9 cellular contexts compared by ENCODE assay signal in the genomic region with DNA sequence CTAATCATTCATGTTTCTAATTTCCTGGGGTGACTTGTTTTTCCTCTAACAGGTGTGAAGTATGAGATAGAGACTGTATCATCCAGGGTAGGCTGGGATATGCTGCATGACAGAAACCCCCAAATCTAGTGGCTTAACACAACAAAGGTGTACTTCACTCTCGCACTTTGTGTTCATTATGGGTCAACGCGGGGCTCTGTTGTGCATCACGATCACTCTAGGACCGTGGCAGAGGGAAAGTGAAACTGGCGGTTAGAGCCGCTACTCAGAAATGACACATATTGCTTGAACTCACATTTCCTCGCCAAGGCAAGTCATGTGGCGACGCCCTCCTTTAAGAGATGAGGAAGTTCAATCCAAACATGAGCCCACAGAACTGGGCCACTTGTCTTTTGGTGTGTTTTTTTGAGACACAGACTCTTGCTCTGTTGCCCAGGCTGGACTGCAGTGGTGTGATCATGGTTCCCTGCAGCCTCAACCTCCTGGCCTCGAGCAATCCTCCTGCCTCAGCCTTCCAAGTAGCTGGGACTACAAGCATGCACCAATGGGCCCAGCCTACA. TPM values are rescaled to one million over a fixed set of nuclear protein-coding genes. Genes with fewer than 3 reads are reported as not detected.
DNase-seq lines count a peak whose midpoint lies in the region; ATAC-seq and TF ChIP-seq lines count a peak whose summit lies in the region.
"Had no signal": no experiment of that assay in that cellular context is flagged by ENCODE, and none has a peak within 500 bp of the region (broad histone marks: within the 10 kb centered on the region; RNA-seq: fewer than 3 reads in every experiment).

No MANE protein-coding gene starts in this region.

- no peaks in the 10 kb centered on the region for H3K36me3 ChIP-seq in testis (ENCODE audit: low read depth, missing control alignments)
- H3K36me3 ChIP-seq: uterus had no signal

- H3K36me3 Mint-ChIP-seq in Calu3 (ENCODE audit: insufficient read depth, unreplicated experiment) (peaks cover 6% of the 10 kb centered on the region), nephron progenitor cell (ENCODE audit: low read depth) (no peaks in the 10 kb centered on the region)

- no peaks in the 10 kb centered on the region for H3K9me3 ChIP-seq in testis
- H3K9me3 ChIP-seq: uterus had no signal

- H3K4me3 ChIP-seq in testis: no peak overlapping the region
- H3K4me3 ChIP-seq: uterus had no signal

- no peaks in the 10 kb centered on the region for H3K27me3 ChIP-seq in testis
- H3K27me3 ChIP-seq: uterus had no signal

- peaks cover 6% of the 10 kb centered on the region for H3K4me1 ChIP-seq in testis
- H3K4me1 ChIP-seq: uterus had no signal

- H3K4me3 Mint-ChIP-seq in Calu3 (ENCODE audit: low read depth, unreplicated experiment) (peak overlapping the region; percentile 53), nephron progenitor cell (no peak overlapping the region)

- H3K9me3 Mint-ChIP-seq in Calu3 (ENCODE audit: low read depth, unreplicated experiment) (no peaks in the 10 kb centered on the region), nephron progenitor cell (no peaks in the 10 kb centered on the region)

- no TSS peak for BruUV-seq in Calu3 (replicated peaks; lab: Mats Ljungman, UMichigan)

- no peak for TF ChIP-seq CTCF in Calu3 (IDR thresholded peaks at IDR 0.05; ENCODE audit: unreplicated experiment)
- TF ChIP-seq CTCF in nephron progenitor cell (IDR thresholded peaks at IDR 0.05): no peak
- no peak for TF ChIP-seq CTCF in testis (IDR thresholded peaks at IDR 0.05)

- peak overlapping the region; percentile 5 to 16 for H3K27ac ChIP-seq in testis
- H3K27ac ChIP-seq: uterus had no signal

- CTCF ChIA-PET in Calu3 (lab: Charles Lee): no interaction called here

- ATAC-seq in GM21526 (IDR thresholded peaks at IDR 0.05; ENCODE audit: low FRiP score, unreplicated experiment): peak; percentile 97

- no peak for TF ChIP-seq POLR2A in testis (IDR thresholded peaks at IDR 0.05)

- DNase-seq in Calu3: peak; percentile 30
- DNase-seq in KG1 (lab: John Stamatoyannopoulos, UW): peak; percentile 59
- DNase-seq in activated CD4-positive, alpha-beta T cell treated with anti-CD3 and anti-CD28 coated beads for 24 hours (ENCODE audit: low read depth in 2 of 2): peak; percentile 58 to 60
- peak; percentile 62 for DNase-seq in dermis blood vessel endothelial cell
- no peak for DNase-seq in nephron progenitor cell
- peak; percentile 73 for DNase-seq in testis
- DNase-seq in NCI-H146 (lab: John Stamatoyannopoulos, UW): no peak

- H3K27ac Mint-ChIP-seq in Calu3 (ENCODE audit: unreplicated experiment): no peak overlapping the region
- peak overlapping the region; percentile 18 for H3K27ac Mint-ChIP-seq in nephron progenitor cell

- WGBS in testis, 2 donors: 59 to 77% methylated on average over 11 of the region's 11 CpGs

- H3K4me1 Mint-ChIP-seq in Calu3 (ENCODE audit: low read depth, unreplicated experiment) (peaks cover 10% of the 10 kb centered on the region), nephron progenitor cell (peaks cover 10% of the 10 kb centered on the region)

- intact Hi-C loops in Calu3 (cut with micrococcal nuclease; ENCODE audit: unreplicated experiment) (no loop called here), testis (cut with DNase I; ENCODE audit: low total_unique reads) (no loop called here)

- H3K27me3 Mint-ChIP-seq in Calu3 (ENCODE audit: unreplicated experiment): no peaks in the 10 kb centered on the region
- no peaks in the 10 kb centered on the region for H3K27me3 Mint-ChIP-seq in nephron progenitor cell (ENCODE audit: low read depth, poor library complexity)

RNA-seq across cellular contexts. Expression of a gene that starts 34.4 kb away (rescaled TPM):
- total RNA-seq in Calu3 (2022) (60.0 and 67.6 TPM in 2 replicates), dermis blood vessel endothelial cell (57.3 and 75.4 TPM in 2 replicates), testis (10 to 100 TPM; 76.3 to 82.8 TPM)
- polyA plus RNA-seq in testis (ENCODE audit: insufficient read depth, low read depth, low replicate concordance): 118 TPM

RNA-seq across cellular contexts. Expression of a gene that starts 41.3 kb away (rescaled TPM):
- total RNA-seq in Calu3 (2022) (102 and 116 TPM in 2 replicates), dermis blood vessel endothelial cell (131 and 240 TPM in 2 replicates), testis (10 to 100 TPM; 55.4 to 65.0 TPM)
- 121 TPM for polyA plus RNA-seq in testis (ENCODE audit: insufficient read depth, low read depth, low replicate concordance)

RNA-seq across cellular contexts. Expression of a gene that starts 48.3 kb away (rescaled TPM):
- total RNA-seq in Calu3 (2022) (21.5 and 25.7 TPM in 2 replicates), dermis blood vessel endothelial cell (71.5 and 105 TPM in 2 replicates), testis (10 to 100 TPM; 65.7 to 71.0 TPM)
- 55.0 TPM for polyA plus RNA-seq in testis (ENCODE audit: insufficient read depth, low read depth, low replicate concordance)

Comparison
In these comparisons a context has a peak if more than half of its experiments do, and no peak if none do; other contexts are left out.
1. DNase-seq: peak in Calu3 (single experiment), KG1 (single experiment), activated CD4-positive, alpha-beta T cell treated with anti-CD3 and anti-CD28 coated beads for 24 hours (2 of 2), dermis blood vessel endothelial cell (single experiment) and testis (single experiment); none in nephron progenitor cell (single experiment) and NCI-H146 (single experiment).